In the genomic region with DNA sequence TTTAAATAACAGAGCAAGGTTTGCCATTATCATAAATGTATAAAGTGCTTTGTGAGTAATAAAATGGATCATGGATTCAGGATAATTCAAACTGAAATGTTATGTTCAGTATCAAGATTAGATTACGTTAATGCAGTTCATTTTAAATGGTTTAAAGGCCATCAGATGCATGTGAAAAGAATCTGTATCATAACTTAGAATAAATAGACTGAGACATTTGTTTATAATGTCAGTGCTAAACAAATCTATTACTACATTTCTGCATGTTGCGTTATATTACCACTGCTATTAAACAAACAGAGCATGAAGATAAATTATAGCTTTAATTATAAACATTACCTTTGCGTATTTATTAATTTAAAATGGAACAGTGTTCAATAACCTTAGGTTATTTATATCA, we compare ENCODE assay signal across 32 cellular contexts.
DNase-seq lines count a peak whose midpoint lies in the region; ATAC-seq, FAIRE-seq and TF ChIP-seq lines count a peak whose summit lies in the region.
"Had no signal": no experiment of that assay in that cellular context is flagged by ENCODE, and none has a peak within 500 bp of the region (broad histone marks: within the 10 kb centered on the region; RNA-seq: fewer than 3 reads in every experiment).

No MANE protein-coding gene starts in this region.

- TF ChIP-seq CTCF in 22Rv1 (IDR thresholded peaks at IDR 0.05) (no peak), VCaP (conservative IDR thresholded peaks at IDR 0.05) (no peak), pancreas (IDR thresholded peaks at IDR 0.05) (no peak)

- peak; percentile 51 for FAIRE-seq in pancreas (lab: Jason Lieb, UNC)
- FAIRE-seq: A204.1, A549, D721Med had no signal

- H3K27me3 ChIP-seq in pancreas: no peaks in the 10 kb centered on the region
- H3K27me3 ChIP-seq: BE2C; BLaER1; BLaER1 treated with 17β-estradiol and CSF1 and Interleukin-3, amounts not matched to agents 10 nM and 100 nM had no signal

- DNase-seq in pancreas: no peak
- DNase-seq in KG1 (lab: John Stamatoyannopoulos, UW): no peak
- no peak for DNase-seq in activated gamma-delta T cell treated with Interleukin-2 at 50 U/mL for 16 hours
- DNase-seq: 8988T; ACHN; AML-193; BE2C; C1 segment of cervical spinal cord; Caco-2; Calu3; CD4-positive, alpha-beta memory T cell; CD4-positive, alpha-beta T cell; CD4-positive, CD25-positive, alpha-beta regulatory T cell; CD8-positive, alpha-beta memory T cell; CD8-positive, alpha-beta T cell; COR-L47; DMS 273 treated with DMSO at 0.1 percent for 48 hours; DMS153; DMS53; DMS79; DMS79 treated with DMSO at 0.1 percent for 48 hours; DND-41; EL had no signal

- 75 to 83% methylated on average over 3 of the region's 3 CpGs for WGBS in pancreas, 2 donors

- no peaks in the 10 kb centered on the region for H3K36me3 ChIP-seq in pancreas
- H3K36me3 ChIP-seq: BE2C; BLaER1; BLaER1 treated with 17β-estradiol and CSF1 and Interleukin-3, amounts not matched to agents 10 nM and 100 nM had no signal

- ATAC-seq in pancreas (no peak), HG02938 (IDR thresholded peaks at IDR 0.05; ENCODE audit: unreplicated experiment) (no peak)
- ATAC-seq: A549; CD8-positive, alpha-beta T cell had no signal

- peak overlapping the region; percentile 49 for H3K27ac ChIP-seq in 22Rv1
- peak overlapping the region; percentile 9; the same call in 1 of the 2 replicates for H3K27ac ChIP-seq in VCaP
- no peak overlapping the region for H3K27ac ChIP-seq in pancreas
- H3K27ac ChIP-seq: A549; BLaER1; BLaER1 treated with 17β-estradiol and CSF1 and Interleukin-3, amounts not matched to agents 10 nM and 100 nM; C4-2B had no signal

- intact Hi-C loops in pancreas (cut with DNase I): no loop called here

- H3K4me1 ChIP-seq in pancreas: no peaks in the 10 kb centered on the region
- H3K4me1 ChIP-seq: A549; BLaER1; BLaER1 treated with 17β-estradiol and CSF1 and Interleukin-3, amounts not matched to agents 10 nM and 100 nM; Caco-2 had no signal

- no peaks in the 10 kb centered on the region for H3K9me3 ChIP-seq in pancreas
- H3K9me3 ChIP-seq: A549; BE2C; BLaER1; BLaER1 treated with 17β-estradiol and CSF1 and Interleukin-3, amounts not matched to agents 10 nM and 100 nM; Caco-2 had no signal

- H3K4me3 ChIP-seq in pancreas: no peak overlapping the region
- H3K4me3 ChIP-seq: A549; BLaER1; BLaER1 treated with 17β-estradiol and CSF1 and Interleukin-3, amounts not matched to agents 10 nM and 100 nM had no signal

Comparison
In these comparisons a context has a peak if more than half of its experiments do, and no peak if none do; other contexts are left out.
1. H3K27ac ChIP-seq: peak in 22Rv1 (single experiment) and VCaP (single experiment); none in pancreas (0 of 4).